In the genomic region with DNA sequence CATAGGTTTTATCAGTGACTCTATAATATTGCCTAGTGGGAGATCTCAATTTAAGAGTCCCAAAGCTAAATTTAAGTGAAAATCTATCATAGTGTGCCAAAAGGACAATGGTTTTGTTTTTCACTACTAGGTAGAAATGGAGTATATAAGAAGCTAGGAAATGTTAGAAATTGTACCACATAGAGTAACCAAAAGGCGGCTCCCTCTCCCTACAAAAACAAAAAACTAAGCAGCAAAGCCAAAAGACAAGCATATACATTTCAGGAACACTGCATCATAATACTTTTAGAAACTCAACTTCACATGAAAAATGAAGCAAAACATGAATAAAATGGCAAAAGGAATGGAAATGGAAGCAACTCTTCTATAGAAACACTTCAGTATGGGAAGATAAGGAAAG, we compare ENCODE assay signal across 1 cellular context.
TF ChIP-seq lines count a peak whose summit lies in the region.

No MANE protein-coding gene starts in this region.

TF ChIP-seq in A549, 52 proteins besides CTCF, POLR2A, EP300 and RAD21 (continued from another document):
- TF ChIP-seq, protein P1, sequence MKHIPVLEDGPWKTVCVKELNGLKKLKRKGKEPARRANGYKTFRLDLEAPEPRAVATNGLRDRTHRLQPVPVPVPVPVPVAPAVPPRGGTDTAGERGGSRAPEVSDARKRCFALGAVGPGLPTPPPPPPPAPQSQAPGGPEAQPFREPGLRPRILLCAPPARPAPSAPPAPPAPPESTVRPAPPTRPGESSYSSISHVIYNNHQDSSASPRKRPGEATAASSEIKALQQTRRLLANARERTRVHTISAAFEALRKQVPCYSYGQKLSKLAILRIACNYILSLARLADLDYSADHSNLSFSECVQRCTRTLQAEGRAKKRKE (CRISPR knock-in tag; IDR thresholded peaks at IDR 0.05; ENCODE audit: low read depth), result no peak
- TF ChIP-seq, protein P2, sequence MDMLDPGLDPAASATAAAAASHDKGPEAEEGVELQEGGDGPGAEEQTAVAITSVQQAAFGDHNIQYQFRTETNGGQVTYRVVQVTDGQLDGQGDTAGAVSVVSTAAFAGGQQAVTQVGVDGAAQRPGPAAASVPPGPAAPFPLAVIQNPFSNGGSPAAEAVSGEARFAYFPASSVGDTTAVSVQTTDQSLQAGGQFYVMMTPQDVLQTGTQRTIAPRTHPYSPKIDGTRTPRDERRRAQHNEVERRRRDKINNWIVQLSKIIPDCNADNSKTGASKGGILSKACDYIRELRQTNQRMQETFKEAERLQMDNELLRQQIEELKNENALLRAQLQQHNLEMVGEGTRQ (IDR thresholded peaks at IDR 0.05), result no peak
- TF ChIP-seq HOXA7 (CRISPR knock-in tag; IDR thresholded peaks at IDR 0.05) (no peak), CBX2 (IDR thresholded peaks at IDR 0.05; ENCODE audit: borderline replicate concordance, low read depth) (no peak), MAZ (IDR thresholded peaks at IDR 0.05; ENCODE audit: borderline replicate concordance, low read depth, low read length) (no peak), KDM1A (IDR thresholded peaks at IDR 0.05; ENCODE audit: low read depth) (no peak), CBX8 (IDR thresholded peaks at IDR 0.05) (no peak), EHF (CRISPR knock-in tag; IDR thresholded peaks at IDR 0.05) (no peak)
- TF ChIP-seq, protein P3, sequence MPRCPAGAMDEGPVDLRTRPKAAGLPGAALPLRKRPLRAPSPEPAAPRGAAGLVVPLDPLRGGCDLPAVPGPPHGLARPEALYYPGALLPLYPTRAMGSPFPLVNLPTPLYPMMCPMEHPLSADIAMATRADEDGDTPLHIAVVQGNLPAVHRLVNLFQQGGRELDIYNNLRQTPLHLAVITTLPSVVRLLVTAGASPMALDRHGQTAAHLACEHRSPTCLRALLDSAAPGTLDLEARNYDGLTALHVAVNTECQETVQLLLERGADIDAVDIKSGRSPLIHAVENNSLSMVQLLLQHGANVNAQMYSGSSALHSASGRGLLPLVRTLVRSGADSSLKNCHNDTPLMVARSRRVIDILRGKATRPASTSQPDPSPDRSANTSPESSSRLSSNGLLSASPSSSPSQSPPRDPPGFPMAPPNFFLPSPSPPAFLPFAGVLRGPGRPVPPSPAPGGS (IDR thresholded peaks at IDR 0.05), result no peak
